In the genomic region with DNA sequence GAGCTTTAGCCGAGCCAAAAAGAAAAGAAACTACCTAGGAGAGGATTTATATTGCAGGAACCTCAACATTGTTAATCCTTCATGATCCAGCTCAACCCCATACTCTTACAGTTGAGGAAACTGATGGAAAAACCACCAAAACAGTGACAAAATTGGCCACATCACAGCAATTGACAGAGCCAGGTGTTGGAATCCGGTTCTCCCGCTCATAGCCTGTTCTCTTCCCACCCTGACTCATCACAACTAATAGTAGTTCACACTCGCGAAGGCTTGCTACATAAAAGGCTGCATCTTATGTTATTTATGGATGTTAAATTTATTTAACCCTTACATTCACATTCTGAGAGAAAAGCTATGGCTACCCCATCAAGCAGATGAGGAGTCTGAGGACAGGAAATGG, we compare ENCODE assay signal across 35 cellular contexts. TPM values are rescaled to one million over a fixed set of nuclear protein-coding genes. Genes with fewer than 3 reads are reported as not detected.
"Had no signal": no experiment of that assay in that cellular context is flagged by ENCODE, and none has a peak within 500 bp of the region (broad histone marks: within the 10 kb centered on the region; RNA-seq: fewer than 3 reads in every experiment).

No MANE protein-coding gene starts in this region.

- H3K36me3 ChIP-seq: adrenal gland, cardiac muscle cell, colonic mucosa, esophagus squamous epithelium, gastroesophageal sphincter, heart right ventricle had no signal

- ATAC-seq: activated CD4-positive, alpha-beta T cell treated with anti-CD3 and anti-CD28 coated beads for 36 hours; activated CD8-positive, alpha-beta memory T cell treated with anti-CD3 and anti-CD28 coated beads, Interleukin-2, amount 10 ng/mL, durations not matched to agents 7 days and 5 days; activated CD8-positive, alpha-beta T cell treated with anti-CD3 and anti-CD28 coated beads, Interleukin-2, amount 10 ng/mL, durations not matched to agents 7 days and 5 days; activated naive CD8-positive, alpha-beta T cell treated with anti-CD3 and anti-CD28 coated beads, Interleukin-2, amount 50 U/mL, for 24 hours; body of pancreas; gastroesophageal sphincter; heart right ventricle; T-helper 17 cell had no signal

- H3K9me3 ChIP-seq: adrenal gland, body of pancreas, colonic mucosa, esophagus squamous epithelium had no signal

- H3K4me1 ChIP-seq: adrenal gland, body of pancreas, colonic mucosa, gastroesophageal sphincter had no signal

- H3K27me3 ChIP-seq: body of pancreas, cardiac muscle cell, colonic mucosa, esophagus squamous epithelium, gastroesophageal sphincter had no signal

- DNase-seq: activated CD4-positive, alpha-beta memory T cell treated with anti-CD3 and anti-CD28 coated beads for 36 hours; activated CD4-positive, alpha-beta T cell treated with anti-CD3 and anti-CD28 coated beads for 36 hours; activated CD4-positive, alpha-beta T cell treated with anti-CD3 and anti-CD28 coated beads, Interleukin-2, amount 10 ng/mL, durations not matched to agents 24 days and 14 days; activated CD4-positive, CD25-positive, alpha-beta regulatory T cell; activated CD4-positive, CD25-positive, alpha-beta regulatory T cell treated with anti-CD3 and anti-CD28 coated beads, Interleukin-2, amount 50 U/mL, for 72 hours; activated CD8-positive, alpha-beta memory T cell treated with anti-CD3 and anti-CD28 coated beads, Interleukin-2, amount 10 ng/mL, durations not matched to agents 7 days and 5 days; activated CD8-positive, alpha-beta memory T cell treated with anti-CD3 and anti-CD28 coated beads, Interleukin-2, amount 50 U/mL, for 4 hours; activated CD8-positive, alpha-beta T cell treated with anti-CD3 and anti-CD28 coated beads, Interleukin-2, amount 10 ng/mL, durations not matched to agents 7 days and 5 days; activated effector memory CD4-positive, alpha-beta T cell treated with anti-CD3 and anti-CD28 coated beads, Interleukin-2, amount 50 U/mL, for 16 hours; activated naive CD4-positive, alpha-beta T cell treated with anti-CD3 and anti-CD28 coated beads for 36 hours; activated naive CD8-positive, alpha-beta T cell treated with anti-CD3 and anti-CD28 coated beads for 36 hours; activated naive CD8-positive, alpha-beta T cell treated with anti-CD3 and anti-CD28 coated beads, Interleukin-2, amount 50 U/mL, for 24 hours; activated T-cell treated with anti-CD3 and anti-CD28 coated beads, Interleukin-2, amount 50 U/mL, for 1 hour; activated T-cell treated with anti-CD3 and anti-CD28 coated beads, Interleukin-2, amount 50 U/mL, for 48 hours; adrenal gland; amygdala; aorta; body of pancreas; central memory CD4-positive, alpha-beta T cell; cerebellar nuclear complex; colonic mucosa; effector CD8-positive, alpha-beta T cell; esophagus squamous epithelium; foreskin melanocyte; heart right ventricle; T-helper 1 cell; T-helper 17 cell had no signal

- H3K27ac ChIP-seq: adrenal gland, body of pancreas, cardiac muscle cell, colonic mucosa, gastroesophageal sphincter, heart right ventricle had no signal

- H3K4me3 ChIP-seq: adrenal gland, body of pancreas, cardiac muscle cell, colonic mucosa, esophagus squamous epithelium, gastroesophageal sphincter, heart right ventricle had no signal

RNA-seq across cellular contexts. Expression of a gene that starts 33.7 kb away (rescaled TPM):
- total RNA-seq: activated naive CD8-positive, alpha-beta T cell treated with anti-CD3 and anti-CD28 coated beads for 36 hours; activated T-helper 1 cell treated with anti-CD3 and anti-CD28 coated beads, Interleukin-12 subunit alpha, Interleukin-12 subunit beta, Interleukin-2, Interleukin-4 antibody, amounts not matched to agents 30 ng/mL and 10 ng/mL and 1 ng/mL, durations not matched to agents 14 hours and 24 hours and 36 hours; adrenal gland; cardiac muscle cell; dermis microvascular lymphatic vessel endothelial cell; endothelial cell of umbilical vein; fibroblast of lung; fibroblast of villous mesenchyme; glomerular endothelial cell had no signal
- polyA plus RNA-seq: adrenal gland, aorta, endothelial cell of umbilical vein, fibroblast of lung, heart right ventricle had no signal
